9 cellular contexts compared by ENCODE assay signal in genomic region chr9:35826071-35826701, GRCh38. TPM values are rescaled to one million over a fixed set of nuclear protein-coding genes. Genes with fewer than 3 reads are reported as not detected.
DNase-seq lines count a peak whose midpoint lies in the region; ATAC-seq and TF ChIP-seq lines count a peak whose summit lies in the region.
"Had no signal": no experiment of that assay in that cellular context is flagged by ENCODE, and none has a peak within 500 bp of the region (broad histone marks: within the 10 kb centered on the region; RNA-seq: fewer than 3 reads in every experiment).

No MANE protein-coding gene starts in this region.

- no peak overlapping the region for H2BK120ac ChIP-seq in mesenchymal stem cell (ENCODE audit: low read depth, low read length)

- H3K14ac ChIP-seq in mesenchymal stem cell (ENCODE audit: low read length in 2 of 2), result no peak overlapping the region

- DNase-seq in activated CD4-positive, CD25-positive, alpha-beta regulatory T cell treated with anti-CD3 and anti-CD28 coated beads, Interleukin-2, amount 50 U/mL, for 16 hours (ENCODE audit: low read depth, low spot score), result peak; percentile 15
- no peak for DNase-seq in activated CD4-positive, CD25-positive, alpha-beta regulatory T cell treated with anti-CD3 and anti-CD28 coated beads, Interleukin-2, amount 50 U/mL, for 72 hours
- DNase-seq in NAMALWA (ENCODE audit: low spot score), result peak; percentile 85
- DNase-seq in mesenchymal stem cell, result peak; percentile 78

- peaks cover 12% of the 10 kb centered on the region for H3K79me1 ChIP-seq in mesenchymal stem cell (replicated peaks; ENCODE audit: low read length, poor library complexity, severe bottlenecking)

- H2BK5ac ChIP-seq in mesenchymal stem cell (ENCODE audit: low read depth, low read length, poor library complexity, severe bottlenecking), result no peak overlapping the region

- H3K4me2 ChIP-seq in SU-DHL-6 (ENCODE audit: low read depth, low read length, poor library complexity, severe bottlenecking), result no peak overlapping the region
- no peak overlapping the region for H3K4me2 ChIP-seq in mesenchymal stem cell (ENCODE audit: low read length, poor library complexity, severe bottlenecking)

- 68 to 71% methylated on average over 4 of the region's 4 CpGs for whole genome bisulfite sequencing in ectodermal cell, 2 experiments
- 61% methylated on average over 4 of the region's 4 CpGs for WGBS in mesenchymal stem cell

- H3K9ac ChIP-seq in SU-DHL-6 (ENCODE audit: low read length) (no peak overlapping the region), mesenchymal stem cell (ENCODE audit: low read length) (peak overlapping the region; percentile 67)

- H3K79me2 ChIP-seq in SU-DHL-6 (ENCODE audit: insufficient read depth, low read length), result no peaks in the 10 kb centered on the region

- H4K20me1 ChIP-seq in SU-DHL-6 (ENCODE audit: low read depth, low read length), result no peaks in the 10 kb centered on the region

- H2BK15ac ChIP-seq in mesenchymal stem cell (ENCODE audit: low read depth, poor library complexity, severe bottlenecking), result no peak overlapping the region

- no peak overlapping the region for H2AK5ac ChIP-seq in mesenchymal stem cell (ENCODE audit: low read length, severe bottlenecking)

- H3K23ac ChIP-seq in mesenchymal stem cell (ENCODE audit: low read length in 2 of 2), result peak overlapping the region in 1 of 2 experiments; percentile 18

- H3F3A ChIP-seq in SU-DHL-6 (ENCODE audit: insufficient read depth), result no peaks in the 10 kb centered on the region

- no peak overlapping the region for H3K27ac ChIP-seq in SU-DHL-6 (ENCODE audit: low read depth, low read length)
- peak overlapping the region; percentile 23 for H3K27ac ChIP-seq in ectodermal cell (ENCODE audit: insufficient read depth, low read depth, low read length, poor library complexity, severe bottlenecking)
- no peak overlapping the region for H3K27ac ChIP-seq in mesenchymal stem cell (ENCODE audit: low read length, poor library complexity, severe bottlenecking)

- H3K4me3 ChIP-seq in SU-DHL-6 (ENCODE audit: insufficient read depth, low read length, poor library complexity, severe bottlenecking) (no peak overlapping the region), ectodermal cell (ENCODE audit: insufficient read depth, low read depth, low read length) (no peak overlapping the region), mesenchymal stem cell (ENCODE audit: insufficient read depth in 1 of 2, low read depth in 1 of 2, low read length in 2 of 2) (no peak overlapping the region)

- H3K36me3 ChIP-seq in SU-DHL-6 (ENCODE audit: low read length), result no peaks in the 10 kb centered on the region
- H3K36me3 ChIP-seq in ectodermal cell (ENCODE audit: control insufficient read depth, insufficient read depth, low read length), result no peaks in the 10 kb centered on the region
- no peaks in the 10 kb centered on the region for H3K36me3 ChIP-seq in mesenchymal stem cell (ENCODE audit: control insufficient read depth in 1 of 2, insufficient read depth in 2 of 2, low read depth in 1 of 2, low read length in 2 of 2)

- H4K8ac ChIP-seq in mesenchymal stem cell (ENCODE audit: low read length), result peak overlapping the region; percentile 73

- no peaks in the 10 kb centered on the region for H3K9me2 ChIP-seq in SU-DHL-6 (replicated peaks; ENCODE audit: insufficient read depth, low read length)

- H3K9me3 ChIP-seq in SU-DHL-6 (ENCODE audit: insufficient read depth, low read length), result no peaks in the 10 kb centered on the region
- no peaks in the 10 kb centered on the region for H3K9me3 ChIP-seq in ectodermal cell (ENCODE audit: control insufficient read depth, low read length)
- no peaks in the 10 kb centered on the region for H3K9me3 ChIP-seq in mesenchymal stem cell (ENCODE audit: control insufficient read depth, low read length)

- ATAC-seq in GM21825 (IDR thresholded peaks at IDR 0.05; ENCODE audit: unreplicated experiment), result peak; percentile 40
- ATAC-seq in HG03025 (IDR thresholded peaks at IDR 0.05; ENCODE audit: low FRiP score, unreplicated experiment), result no peak

- peak overlapping the region in 1 of 2 experiments; percentile 63 for H3K4ac ChIP-seq in mesenchymal stem cell (ENCODE audit: low read depth in 1 of 2, low read length in 2 of 2)

- H3K4me1 ChIP-seq in ectodermal cell (ENCODE audit: control insufficient read depth, insufficient read depth, low read length) (peaks cover 10% of the 10 kb centered on the region), mesenchymal stem cell (ENCODE audit: control insufficient read depth, insufficient read depth, low read depth, low read length) (peaks cover 12% of the 10 kb centered on the region)

- no peak overlapping the region for H3K18ac ChIP-seq in mesenchymal stem cell (ENCODE audit: low read depth in 1 of 2, low read length in 2 of 2)

- H2AFZ ChIP-seq in SU-DHL-6 (ENCODE audit: low read depth, low read length, severe bottlenecking) (peak overlapping the region; percentile 11), mesenchymal stem cell (ENCODE audit: low read depth, low read length) (no peak overlapping the region)

- H3K27me3 ChIP-seq in SU-DHL-6 (ENCODE audit: low read length) (no peaks in the 10 kb centered on the region), ectodermal cell (ENCODE audit: control insufficient read depth, insufficient read depth, low read length, poor library complexity, severe bottlenecking) (no peaks in the 10 kb centered on the region), mesenchymal stem cell (ENCODE audit: control insufficient read depth in 1 of 2, insufficient read depth in 1 of 2, low read length in 2 of 2) (peaks cover 0 to 3% of the 10 kb centered on the region in 2 experiments)

- H2BK12ac ChIP-seq in mesenchymal stem cell (ENCODE audit: low read length in 2 of 2), result peak overlapping the region in 1 of 2 experiments; percentile 8

- TF ChIP-seq CTCF in SU-DHL-6 (IDR thresholded peaks at IDR 0.05; ENCODE audit: insufficient read depth, low read length, poor library complexity, severe bottlenecking), result peak; percentile 97

- no peak overlapping the region for H4K91ac ChIP-seq in mesenchymal stem cell (ENCODE audit: low read length)

RNA-seq across cellular contexts. Expression of gene FAM221B, which starts 2.3 kb away (rescaled TPM):
- polyA plus RNA-seq in ectodermal cell (2013, experiment 1 of 4), result not detected
- polyA plus RNA-seq in ectodermal cell (2013, experiment 2 of 4), result 0.39 TPM
- 0.80 TPM for polyA plus RNA-seq in ectodermal cell (2013, experiment 3 of 4)
- polyA plus RNA-seq in ectodermal cell (2013, experiment 4 of 4), result 0.45 TPM
- not detected for polyA plus RNA-seq in mesenchymal stem cell (2013, experiment 1 of 2)
- polyA plus RNA-seq in mesenchymal stem cell (2013, experiment 2 of 2), result not detected
- polyA plus RNA-seq: urinary bladder had no signal

RNA-seq across cellular contexts. Expression of gene TMEM8B, which starts 2.8 kb away (rescaled TPM):
- polyA plus RNA-seq in ectodermal cell (2013, experiment 1 of 4), result 21.2 TPM
- polyA plus RNA-seq in ectodermal cell (2013, experiment 2 of 4), result 19.7 TPM
- 18.7 TPM for polyA plus RNA-seq in ectodermal cell (2013, experiment 3 of 4)
- 21.3 TPM for polyA plus RNA-seq in ectodermal cell (2013, experiment 4 of 4)
- 11.8 TPM for polyA plus RNA-seq in mesenchymal stem cell (2013, experiment 1 of 2)
- polyA plus RNA-seq in mesenchymal stem cell (2013, experiment 2 of 2), result 12.0 TPM

RNA-seq across cellular contexts. Expression of gene HINT2, which starts 11.3 kb away (rescaled TPM):
- polyA plus RNA-seq in ectodermal cell (2013, experiment 1 of 4), result 44.6 TPM
- polyA plus RNA-seq in ectodermal cell (2013, experiment 2 of 4), result 47.9 TPM
- 54.6 TPM for polyA plus RNA-seq in ectodermal cell (2013, experiment 3 of 4)
- 58.7 TPM for polyA plus RNA-seq in ectodermal cell (2013, experiment 4 of 4)
- 46.8 TPM for polyA plus RNA-seq in mesenchymal stem cell (2013, experiment 1 of 2)
- 44.6 TPM for polyA plus RNA-seq in mesenchymal stem cell (2013, experiment 2 of 2)

RNA-seq across cellular contexts. Expression of gene SPAG8, which starts 14.1 kb away (rescaled TPM):
- 1.5 TPM for polyA plus RNA-seq in ectodermal cell (2013, experiment 1 of 4)
- polyA plus RNA-seq in ectodermal cell (2013, experiment 2 of 4), result 1.1 TPM
- 1.2 TPM for polyA plus RNA-seq in ectodermal cell (2013, experiment 3 of 4)
- polyA plus RNA-seq in ectodermal cell (2013, experiment 4 of 4), result 1.5 TPM
- polyA plus RNA-seq in mesenchymal stem cell (2013, experiment 1 of 2), result 0.66 TPM
- polyA plus RNA-seq in mesenchymal stem cell (2013, experiment 2 of 2), result 0.47 TPM

RNA-seq across cellular contexts. Expression of gene NPR2, which starts 34.8 kb away (rescaled TPM):
- polyA plus RNA-seq in ectodermal cell (2013, experiment 1 of 4), result 21.4 TPM
- 23.3 TPM for polyA plus RNA-seq in ectodermal cell (2013, experiment 2 of 4)
- 22.5 TPM for polyA plus RNA-seq in ectodermal cell (2013, experiment 3 of 4)
- polyA plus RNA-seq in ectodermal cell (2013, experiment 4 of 4), result 25.1 TPM
- polyA plus RNA-seq in mesenchymal stem cell (2013, experiment 1 of 2), result 28.3 TPM
- 29.8 TPM for polyA plus RNA-seq in mesenchymal stem cell (2013, experiment 2 of 2)
